9 cellular contexts compared by ENCODE assay signal in genomic region chr16:23642246-23642774, GRCh38. TPM values are rescaled to one million over a fixed set of nuclear protein-coding genes. Genes with fewer than 3 reads are reported as not detected.
A peak's percentile ranks its signal among the peaks of the same experiment; 100 is the strongest.
DNase-seq lines count a peak whose midpoint lies in the region; ATAC-seq, FAIRE-seq and TF ChIP-seq lines count a peak whose summit lies in the region.
"Had no signal": no experiment of that assay in that cellular context is flagged by ENCODE, and none has a peak within 500 bp of the region (broad histone marks: within the 10 kb centered on the region; RNA-seq: fewer than 3 reads in every experiment).

No MANE protein-coding gene starts in this region.

- H3K9ac ChIP-seq in K562 (ENCODE audit: insufficient read depth in 1 of 2, low read depth in 2 of 2, low read length in 2 of 2) = peak overlapping the region; percentile 93 to 95
- peak overlapping the region; percentile 97 for H3K9ac ChIP-seq in mesenchymal stem cell (ENCODE audit: low read length)

- CTCF ChIA-PET in K562 (lab: Yijun Ruan, JAX; ENCODE audit: low intra/inter-chr PET ratio) = no interaction called here

- peaks cover 55% of the 10 kb centered on the region for H3K79me2 ChIP-seq in K562 (ENCODE audit: control insufficient read depth, insufficient read depth, low read length)

- FAIRE-seq in K562 (lab: Jason Lieb, UNC) = no peak
- FAIRE-seq: colon had no signal

- ATAC-seq in heart left ventricle = no peak
- no peak for ATAC-seq in K562
- ATAC-seq in HG03460 (IDR thresholded peaks at IDR 0.05; ENCODE audit: unreplicated experiment) = no peak
- no peak for ATAC-seq in GM21367 (IDR thresholded peaks at IDR 0.05; ENCODE audit: unreplicated experiment)

- no peak overlapping the region for H2BK12ac ChIP-seq in mesenchymal stem cell (ENCODE audit: low read length in 2 of 2)

- POLR2A ChIA-PET in K562 (lab: Yijun Ruan, JAX) = interaction anchor here (0.6 to 1.8 kb wide), 6 partner anchors 9 to 218 kb away, joined by 3 to 6 read pairs (median 4); no protein-coding TSS in a partner anchor

- no peak overlapping the region for H3K18ac ChIP-seq in mesenchymal stem cell (ENCODE audit: low read depth in 1 of 2, low read length in 2 of 2)

- peak overlapping the region; percentile 48; the same call in 1 of the 2 replicates for H2AFZ ChIP-seq in K562 (ENCODE audit: low read depth, low read length)
- no peak overlapping the region for H2AFZ ChIP-seq in mesenchymal stem cell (ENCODE audit: low read depth, low read length)

- no peak overlapping the region for H3K14ac ChIP-seq in mesenchymal stem cell (ENCODE audit: low read length in 2 of 2)

- peak overlapping the region; percentile 49 for H4K8ac ChIP-seq in mesenchymal stem cell (ENCODE audit: low read length)

- H3K27ac ChIP-seq in heart left ventricle = peak overlapping the region in 2 of 12 donors; percentile 82 to 84
- peak overlapping the region; percentile 89 for H3K27ac ChIP-seq in K562 (ENCODE audit: extremely low read depth, low read depth, low read length)
- H3K27ac ChIP-seq in mesenchymal stem cell (ENCODE audit: low read length, poor library complexity, severe bottlenecking) = no peak overlapping the region
- H3K27ac ChIP-seq in uterus = no peak overlapping the region

- BruUV-seq in K562 (replicated peaks; lab: Mats Ljungman, UMichigan) = no TSS peak

- WGBS in heart left ventricle, 4 donors = 71 to 79% (median 75%) methylated on average over 14 of the region's 14 CpGs
- 4% methylated on average over 14 of the region's 14 CpGs for WGBS in K562 (ENCODE audit: insufficient coverage, low coverage, missing lambda C conversion rate)
- WGBS in mesenchymal stem cell = 77% methylated on average over 14 of the region's 14 CpGs

- TF ChIP-seq CTCF in heart left ventricle (IDR thresholded peaks at IDR 0.05) (no peak), K562 (IDR thresholded peaks at IDR 0.05 in 2 of 3, conservative IDR thresholded peaks at IDR 0.05 in 1 of 3; ENCODE audit: insufficient read depth in 2 of 3, low read depth in 1 of 3, low read length in 3 of 3) (no peak), uterus (IDR thresholded peaks at IDR 0.05) (no peak)

- no peak for TF ChIP-seq POLR2A in heart left ventricle (IDR thresholded peaks at IDR 0.05)
- TF ChIP-seq POLR2A in K562 (conservative IDR thresholded peaks at IDR 0.05) = no peak
- TF ChIP-seq POLR2A in uterus (IDR thresholded peaks at IDR 0.05) = no peak

- in situ Hi-C loops in K562 (cut with MboI) = no loop called here

- TF ChIP-seq EP300 in K562 (IDR thresholded peaks at IDR 0.05; ENCODE audit: low read length) = no peak

- no peak overlapping the region for H2BK120ac ChIP-seq in mesenchymal stem cell (ENCODE audit: low read depth, low read length)

- no peak overlapping the region for H2BK5ac ChIP-seq in mesenchymal stem cell (ENCODE audit: low read depth, low read length, poor library complexity, severe bottlenecking)

- peaks cover 17% of the 10 kb centered on the region for H3K79me1 ChIP-seq in mesenchymal stem cell (replicated peaks; ENCODE audit: low read length, poor library complexity, severe bottlenecking)

- H3K36me3 ChIP-seq in heart left ventricle (peaks cover 0 to 55% (median 48%) of the 10 kb centered on the region in 9 donors), K562 (ENCODE audit: control insufficient read depth, insufficient read depth, low read length) (peaks cover 42% of the 10 kb centered on the region), mesenchymal stem cell (ENCODE audit: control insufficient read depth in 1 of 2, insufficient read depth in 2 of 2, low read depth in 1 of 2, low read length in 2 of 2) (peaks cover 19 to 46% of the 10 kb centered on the region in 2 experiments), uterus (no peaks in the 10 kb centered on the region)

- DNase-seq in heart left ventricle = no peak
- DNase-seq in cardiac septum (ENCODE audit: low spot score) = no peak
- DNase-seq in K562 (ENCODE audit: extremely low read depth in 1 of 4, low spot score in 3 of 4) = peak in 1 of 4 experiments; percentile 7
- DNase-seq in mesenchymal stem cell = peak; percentile 12
- no peak for DNase-seq in uterus
- no peak for DNase-seq in NCI-H510A (lab: John Stamatoyannopoulos, UW)

- H3K23ac ChIP-seq in mesenchymal stem cell (ENCODE audit: low read length in 2 of 2) = no peak overlapping the region

- peak overlapping the region; percentile 67 to 99 (median 88) for H3K4me3 ChIP-seq in heart left ventricle
- H3K4me3 ChIP-seq in K562 = peak overlapping the region; percentile 85
- H3K4me3 ChIP-seq in mesenchymal stem cell (ENCODE audit: insufficient read depth in 1 of 2, low read depth in 1 of 2, low read length in 2 of 2) = peak overlapping the region; percentile 96 to 99
- H3K4me3 ChIP-seq in uterus = peak overlapping the region; percentile 84 to 99

- intact Hi-C loops in heart left ventricle (cut with DNase I) = loop anchor here in 1 of 10 donors (5.0 kb wide), 1 partner anchor 85 kb away; the partner anchor contains the start of genes EARS2 and UBFD1
- intact Hi-C loops in cardiac septum (cut with DNase I) = loop anchor here (5.0 kb wide), 1 partner anchor 85 kb away; the partner anchor contains the start of genes EARS2 and UBFD1
- intact Hi-C loops in K562 (cut with micrococcal nuclease) = no loop called here
- intact Hi-C loops in uterus (cut with DNase I; ENCODE audit: low total_unique reads) = no loop called here

- H3K9me1 ChIP-seq in K562 (ENCODE audit: control insufficient read depth, insufficient read depth, low read length) = no peaks in the 10 kb centered on the region

- H3K4me2 ChIP-seq in K562 (ENCODE audit: insufficient read depth, low read length) = peak overlapping the region; percentile 96
- H3K4me2 ChIP-seq in mesenchymal stem cell (ENCODE audit: low read length, poor library complexity, severe bottlenecking) = peak overlapping the region; percentile 79

- no peak overlapping the region for H4K91ac ChIP-seq in mesenchymal stem cell (ENCODE audit: low read length)

- no peaks in the 10 kb centered on the region for H4K20me1 ChIP-seq in K562 (replicated peaks; ENCODE audit: control insufficient read depth, insufficient read depth, low read length)

- H3K4ac ChIP-seq in mesenchymal stem cell (ENCODE audit: low read depth in 1 of 2, low read length in 2 of 2) = no peak overlapping the region

- no peaks in the 10 kb centered on the region for H3K9me3 ChIP-seq in heart left ventricle
- H3K9me3 ChIP-seq in K562 (replicated peaks; ENCODE audit: control insufficient read depth, insufficient read depth, low read depth, low read length) = no peaks in the 10 kb centered on the region
- H3K9me3 ChIP-seq in mesenchymal stem cell (ENCODE audit: control insufficient read depth, low read length) = no peaks in the 10 kb centered on the region
- H3K9me3 ChIP-seq in uterus = no peaks in the 10 kb centered on the region

- no peak for TF ChIP-seq RAD21 in K562 (CRISPR knock-in tag; conservative IDR thresholded peaks at IDR 0.05 in 1 of 2, IDR thresholded peaks at IDR 0.05 in 1 of 2)

- H3K27me3 ChIP-seq in heart left ventricle (no peaks in the 10 kb centered on the region), K562 (ENCODE audit: control insufficient read depth in 2 of 2, insufficient read depth in 2 of 2, low read length in 2 of 2) (no peaks in the 10 kb centered on the region), mesenchymal stem cell (ENCODE audit: control insufficient read depth in 1 of 2, insufficient read depth in 1 of 2, low read length in 2 of 2) (no peaks in the 10 kb centered on the region), uterus (no peaks in the 10 kb centered on the region)

- no peak overlapping the region for H2BK15ac ChIP-seq in mesenchymal stem cell (ENCODE audit: low read depth, poor library complexity, severe bottlenecking)

- no peak overlapping the region for H2AK5ac ChIP-seq in mesenchymal stem cell (ENCODE audit: low read length, severe bottlenecking)

- H3K4me1 ChIP-seq in heart left ventricle (peaks cover 0 to 31% (median 20%) of the 10 kb centered on the region in 12 donors), K562 (replicated peaks in 1 of 2; ENCODE audit: control insufficient read depth in 2 of 2, insufficient read depth in 2 of 2, low read length in 2 of 2) (peaks cover 8 to 15% of the 10 kb centered on the region in 2 experiments; a peak in 4 of 5 replicates), mesenchymal stem cell (ENCODE audit: control insufficient read depth, insufficient read depth, low read depth, low read length) (peaks cover 14% of the 10 kb centered on the region), uterus (peaks cover 0 to 13% of the 10 kb centered on the region in 2 donors)

RNA-seq across cellular contexts. Expression of gene DCTN5, which starts 1.0 kb away (rescaled TPM):
- 10 to 100 TPM; 26.8 to 56.0 (median 40.5) TPM for total RNA-seq in heart left ventricle
- polyA plus RNA-seq in heart left ventricle = 10 to 100 TPM in 1 of 2 donors, 1 to 10 TPM in 1; 7.4 to 36.9 TPM
- 38.4 TPM for total RNA-seq in cardiac septum
- total RNA-seq in K562 (2011; cell fraction: chromatin; rRNA removed; ENCODE audit: low replicate concordance) = 79.4 and 112 TPM in 2 replicates
- 39.1 and 44.0 TPM in 2 replicates for total RNA-seq in K562 (2011; cell fraction: nucleolus; rRNA removed)
- 59.5 and 102 TPM in 2 replicates for total RNA-seq in K562 (2011; cell fraction: nucleoplasm; rRNA removed)
- total RNA-seq in K562 (2014; rRNA removed) = 35.2 and 35.8 TPM in 2 replicates
- total RNA-seq in K562 (2014; rRNA removed; fragmentation: Illumina TruSeq; extraction: Trizol) = 75.9 and 84.3 TPM in 2 replicates
- total RNA-seq in K562 (2015; rRNA removed; fragmentation: Illumina TruSeq; extraction: Trizol) = 60.7 and 65.6 TPM in 2 replicates
- 78.2 and 81.1 TPM in 2 replicates for total RNA-seq in K562 (2021)
- 109 and 149 TPM in 2 replicates for polyA plus RNA-seq in K562 (2011; rRNA removed)
- polyA plus RNA-seq in K562 (2011; cell fraction: cytosol; rRNA removed) = 37.7 and 64.4 TPM in 2 replicates
- 66.1 and 70.0 TPM in 2 replicates for polyA plus RNA-seq in K562 (2011; cell fraction: nucleus; rRNA removed)
- 66.7 and 90.6 TPM in 2 replicates for polyA plus RNA-seq in K562 (2012)
- polyA plus RNA-seq in K562 (2014; fragmentation: Illumina TruSeq; extraction: Trizol) = 88.7 and 97.0 TPM in 2 replicates
- polyA plus RNA-seq in K562 (2014; fragmentation: Nextera tagmentation; extraction: Ambion mirVana) = 100 to 1,000 TPM in 1 of 2 experiments, 10 to 100 TPM in 1; 45.2 to 123 TPM
- polyA plus RNA-seq in K562 (2014; rRNA removed) = 58.9 and 68.4 TPM in 2 replicates
- 165 and 206 TPM in 2 replicates for polyA minus RNA-seq in K562 (2011; rRNA and poly(A)+ RNA removed)
- polyA minus RNA-seq in K562 (2011; cell fraction: cytosol; rRNA and poly(A)+ RNA removed) = 28.9 and 32.8 TPM in 2 replicates
- 16.7 and 30.1 TPM in 2 replicates for polyA minus RNA-seq in K562 (2011; cell fraction: nucleus; rRNA and poly(A)+ RNA removed)
- 51.0 TPM for polyA plus RNA-seq in mesenchymal stem cell (2013, experiment 1 of 2)
- polyA plus RNA-seq in mesenchymal stem cell (2013, experiment 2 of 2) = 49.7 TPM
- total RNA-seq in uterus = 10 to 100 TPM in 3 of 4 donors, 1 to 10 TPM in 1; 5.6 to 67.2 (median 27.9) TPM

RNA-seq across cellular contexts. Expression of gene PALB2, which starts 1.2 kb away (rescaled TPM):
- total RNA-seq in heart left ventricle (1 to 10 TPM; 3.8 to 7.4 (median 4.5) TPM), cardiac septum (4.6 TPM), K562 (2014; rRNA removed) (11.5 and 14.0 TPM in 2 replicates), K562 (2014; rRNA removed; fragmentation: Illumina TruSeq; extraction: Trizol) (22.5 and 26.7 TPM in 2 replicates), K562 (2015; rRNA removed; fragmentation: Illumina TruSeq; extraction: Trizol) (22.2 and 25.8 TPM in 2 replicates), K562 (2021) (16.5 and 17.9 TPM in 2 replicates), uterus (10 to 100 TPM in 2 of 4 donors, 1 to 10 TPM in 2; 1.5 to 11.3 (median 6.5) TPM)
- polyA plus RNA-seq in heart left ventricle (1 to 10 TPM; 3.4 to 5.7 TPM), K562 (2011; rRNA removed) (12.5 and 14.9 TPM in 2 replicates), K562 (2014; fragmentation: Illumina TruSeq; extraction: Trizol) (15.0 and 19.1 TPM in 2 replicates), K562 (2014; fragmentation: Nextera tagmentation; extraction: Ambion mirVana) (10 to 100 TPM in 1 of 2 experiments, 1 to 10 TPM in 1; 7.0 to 10.3 TPM), K562 (2014; rRNA removed) (15.2 and 16.7 TPM in 2 replicates)
- total RNA-seq in K562 (2011; cell fraction: chromatin; rRNA removed; ENCODE audit: low replicate concordance) = 21.7 and 43.5 TPM in 2 replicates
- total RNA-seq in K562 (2011; cell fraction: nucleolus; rRNA removed) = 14.5 and 17.8 TPM in 2 replicates
- total RNA-seq in K562 (2011; cell fraction: nucleoplasm; rRNA removed) = 31.3 and 36.0 TPM in 2 replicates
- 5.0 and 7.9 TPM in 2 replicates for polyA plus RNA-seq in K562 (2011; cell fraction: cytosol; rRNA removed)
- 9.6 and 10.8 TPM in 2 replicates for polyA plus RNA-seq in K562 (2011; cell fraction: nucleus; rRNA removed)
- polyA plus RNA-seq in K562 (2012) = 11.2 and 13.3 TPM in 2 replicates
- 25.6 and 28.5 TPM in 2 replicates for polyA minus RNA-seq in K562 (2011; rRNA and poly(A)+ RNA removed)
- polyA minus RNA-seq in K562 (2011; cell fraction: cytosol; rRNA and poly(A)+ RNA removed) = 8.1 and 11.6 TPM in 2 replicates
- 12.4 and 21.4 TPM in 2 replicates for polyA minus RNA-seq in K562 (2011; cell fraction: nucleus; rRNA and poly(A)+ RNA removed)
- polyA plus RNA-seq in mesenchymal stem cell (2013, experiment 1 of 2) = 13.8 TPM
- 14.4 TPM for polyA plus RNA-seq in mesenchymal stem cell (2013, experiment 2 of 2)

RNA-seq across cellular contexts. Expression of gene PLK1, which starts 36.4 kb away (rescaled TPM):
- total RNA-seq in heart left ventricle (1 to 10 TPM in 6 of 9 donors, under 1 TPM in 3; 0.19 to 9.2 (median 1.1) TPM), cardiac septum (0.54 TPM), K562 (2014; rRNA removed) (76.3 and 90.5 TPM in 2 replicates), K562 (2014; rRNA removed; fragmentation: Illumina TruSeq; extraction: Trizol) (36.9 and 45.2 TPM in 2 replicates), K562 (2015; rRNA removed; fragmentation: Illumina TruSeq; extraction: Trizol) (35.5 and 35.6 TPM in 2 replicates), K562 (2021) (139 and 152 TPM in 2 replicates), uterus (10 to 100 TPM in 1 of 4 donors, 1 to 10 TPM in 2, not detected in 1; 3.4 to 10.7 (median 4.4) TPM)
- polyA plus RNA-seq in heart left ventricle (under 1 TPM; 0.69 to 0.72 TPM), K562 (2011; rRNA removed) (45.5 and 105 TPM in 2 replicates), K562 (2014; fragmentation: Illumina TruSeq; extraction: Trizol) (169 and 212 TPM in 2 replicates), K562 (2014; fragmentation: Nextera tagmentation; extraction: Ambion mirVana) (10 to 100 TPM; 13.6 to 24.8 TPM), K562 (2014; rRNA removed) (72.2 and 87.6 TPM in 2 replicates)
- 111 and 188 TPM in 2 replicates for total RNA-seq in K562 (2011; cell fraction: chromatin; rRNA removed; ENCODE audit: low replicate concordance)
- total RNA-seq in K562 (2011; cell fraction: nucleolus; rRNA removed) = 141 and 146 TPM in 2 replicates
- total RNA-seq in K562 (2011; cell fraction: nucleoplasm; rRNA removed) = 112 and 116 TPM in 2 replicates
- polyA plus RNA-seq in K562 (2011; cell fraction: cytosol; rRNA removed) = 134 and 197 TPM in 2 replicates
- polyA plus RNA-seq in K562 (2011; cell fraction: nucleus; rRNA removed) = 128 and 139 TPM in 2 replicates
- 138 and 150 TPM in 2 replicates for polyA plus RNA-seq in K562 (2012)
- polyA minus RNA-seq in K562 (2011; rRNA and poly(A)+ RNA removed) = 74.4 and 102 TPM in 2 replicates
- 131 and 161 TPM in 2 replicates for polyA minus RNA-seq in K562 (2011; cell fraction: cytosol; rRNA and poly(A)+ RNA removed)
- 61.0 and 77.9 TPM in 2 replicates for polyA minus RNA-seq in K562 (2011; cell fraction: nucleus; rRNA and poly(A)+ RNA removed)
- 12.9 TPM for polyA plus RNA-seq in mesenchymal stem cell (2013, experiment 1 of 2)
- polyA plus RNA-seq in mesenchymal stem cell (2013, experiment 2 of 2) = 11.7 TPM

RNA-seq across cellular contexts. Expression of gene NDUFAB1, which starts 46.2 kb away (rescaled TPM):
- total RNA-seq in heart left ventricle (100 to 1,000 TPM; 298 to 896 (median 409) TPM), cardiac septum (277 TPM), K562 (2014; rRNA removed) (355 and 382 TPM in 2 replicates), K562 (2014; rRNA removed; fragmentation: Illumina TruSeq; extraction: Trizol) (234 and 245 TPM in 2 replicates), K562 (2015; rRNA removed; fragmentation: Illumina TruSeq; extraction: Trizol) (215 and 235 TPM in 2 replicates), K562 (2021) (238 and 260 TPM in 2 replicates), uterus (100 to 1,000 TPM in 1 of 4 donors, 10 to 100 TPM in 3; 48.0 to 161 (median 59.0) TPM)
- polyA plus RNA-seq in heart left ventricle (100 to 1,000 TPM; 582 to 605 TPM), K562 (2011; rRNA removed) (246 and 317 TPM in 2 replicates), K562 (2014; fragmentation: Illumina TruSeq; extraction: Trizol) (143 and 182 TPM in 2 replicates), K562 (2014; fragmentation: Nextera tagmentation; extraction: Ambion mirVana) (100 to 1,000 TPM; 123 to 240 TPM), K562 (2014; rRNA removed) (481 and 558 TPM in 2 replicates)
- 39.9 and 62.7 TPM in 2 replicates for total RNA-seq in K562 (2011; cell fraction: chromatin; rRNA removed; ENCODE audit: low replicate concordance)
- total RNA-seq in K562 (2011; cell fraction: nucleolus; rRNA removed) = 38.2 and 39.7 TPM in 2 replicates
- 52.5 and 65.8 TPM in 2 replicates for total RNA-seq in K562 (2011; cell fraction: nucleoplasm; rRNA removed)
- polyA plus RNA-seq in K562 (2011; cell fraction: cytosol; rRNA removed) = 350 and 532 TPM in 2 replicates
- polyA plus RNA-seq in K562 (2011; cell fraction: nucleus; rRNA removed) = 78.8 and 89.0 TPM in 2 replicates
- polyA plus RNA-seq in K562 (2012) = 168 and 302 TPM in 2 replicates
- 77.6 and 92.4 TPM in 2 replicates for polyA minus RNA-seq in K562 (2011; rRNA and poly(A)+ RNA removed)
- polyA minus RNA-seq in K562 (2011; cell fraction: cytosol; rRNA and poly(A)+ RNA removed) = 86.8 and 89.9 TPM in 2 replicates
- 16.8 and 23.7 TPM in 2 replicates for polyA minus RNA-seq in K562 (2011; cell fraction: nucleus; rRNA and poly(A)+ RNA removed)
- polyA plus RNA-seq in mesenchymal stem cell (2013, experiment 1 of 2) = 158 TPM
- 175 TPM for polyA plus RNA-seq in mesenchymal stem cell (2013, experiment 2 of 2)
